In genomic region chr7:26864309-26865093, GRCh38 we compare ENCODE assay signal across 8 cellular contexts. TPM values are rescaled to one million over a fixed set of nuclear protein-coding genes. Genes with fewer than 3 reads are reported as not detected.
DNase-seq lines count a peak whose midpoint lies in the region; ATAC-seq and TF ChIP-seq lines count a peak whose summit lies in the region.

A gene with protein sequence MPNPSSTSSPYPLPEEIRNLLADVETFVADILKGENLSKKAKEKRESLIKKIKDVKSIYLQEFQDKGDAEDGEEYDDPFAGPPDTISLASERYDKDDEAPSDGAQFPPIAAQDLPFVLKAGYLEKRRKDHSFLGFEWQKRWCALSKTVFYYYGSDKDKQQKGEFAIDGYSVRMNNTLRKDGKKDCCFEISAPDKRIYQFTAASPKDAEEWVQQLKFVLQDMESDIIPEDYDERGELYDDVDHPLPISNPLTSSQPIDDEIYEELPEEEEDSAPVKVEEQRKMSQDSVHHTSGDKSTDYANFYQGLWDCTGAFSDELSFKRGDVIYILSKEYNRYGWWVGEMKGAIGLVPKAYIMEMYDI (minus strand): TSS chr7:26864590. CDS start chr7:26864429, 161 bp downstream.

- H3K4me2 ChIP-seq in KMS-11 = peak within 1 kb of the TSS; percentile 90

- H3K27ac ChIP-seq in KMS-11 (peak within 1 kb of the TSS; percentile 79), RWPE2 (ENCODE audit: poor library complexity, severe bottlenecking) (peak within 1 kb of the TSS; percentile 77)

- H3K4me1 ChIP-seq in KMS-11 (ENCODE audit: low read depth, poor library complexity, severe bottlenecking) (peaks cover 24% of the 10 kb centered on the region), RWPE2 (ENCODE audit: insufficient read depth, poor library complexity, severe bottlenecking) (peaks cover 44% of the 10 kb centered on the region)

- H3K27ac Mint-ChIP-seq in natural killer cell = peak within 1 kb of the TSS; percentile 93 to 100

- H3K4me3 ChIP-seq in KMS-11 (IDR thresholded peaks at IDR 0.05; ENCODE audit: insufficient read depth, low read depth, low read length) (peak within 1 kb of the TSS; percentile 38), RWPE2 (ENCODE audit: severe bottlenecking) (peak within 1 kb of the TSS; percentile 48)

- H3K9ac ChIP-seq in KMS-11 = peak within 1 kb of the TSS; percentile 72

- peaks cover 12 to 21% of the 10 kb centered on the region in 2 donors for H3K4me1 Mint-ChIP-seq in natural killer cell

- DNase-seq in DMS79 (lab: John Stamatoyannopoulos, UW) (peak; percentile 86), RWPE2 (ENCODE audit: low spot score) (peak; percentile 97), fibroblast of peridontal ligament (ENCODE audit: extremely low read depth) (peak; percentile 98), natural killer cell (peak; percentile 94)
- peak; percentile 74 for DNase-seq in activated effector memory CD4-positive, alpha-beta T cell treated with Interleukin-2 at 50 U/mL for 16 hours
- DNase-seq in stimulated activated naive CD4-positive, alpha-beta T cell treated with Interleukin-2 at 50 U/mL for 16 hours (lab: John Stamatoyannopoulos, UW) = peak; percentile 83

- peak within 1 kb of the TSS; percentile 96 for H3K4me3 Mint-ChIP-seq in natural killer cell

- no peaks in the 10 kb centered on the region for H3K9me3 ChIP-seq in RWPE2 (ENCODE audit: severe bottlenecking)

- no peaks in the 10 kb centered on the region for H3K27me3 ChIP-seq in KMS-11 (ENCODE audit: insufficient read depth, low read depth)
- no peaks in the 10 kb centered on the region for H3K27me3 ChIP-seq in RWPE2 (ENCODE audit: insufficient read depth, poor library complexity, severe bottlenecking)

- H3K9me3 Mint-ChIP-seq in natural killer cell = no peaks in the 10 kb centered on the region

- H3K36me3 Mint-ChIP-seq in natural killer cell = no peaks in the 10 kb centered on the region

- ATAC-seq in GM21723 (IDR thresholded peaks at IDR 0.05; ENCODE audit: unreplicated experiment) (peak; percentile 95), RWPE2 (ENCODE audit: low read depth) (peak; percentile 86), natural killer cell (peak; percentile 89 to 97 (median 95))

- H2AFZ ChIP-seq in KMS-11 (ENCODE audit: low read depth) = peak within 1 kb of the TSS; percentile 86

- peaks cover 1 to 9% of the 10 kb centered on the region in 2 donors for H3K27me3 Mint-ChIP-seq in natural killer cell (ENCODE audit: low read depth in 2 of 2)

- H3K36me3 ChIP-seq in KMS-11 (ENCODE audit: insufficient read depth) (no peaks in the 10 kb centered on the region), RWPE2 (ENCODE audit: low read depth) (no peaks in the 10 kb centered on the region)

- intact Hi-C loops in natural killer cell (cut with micrococcal nuclease) = loop anchor here (2.0 kb wide), 1 partner anchor 232 kb away; no protein-coding TSS in a partner anchor

- H3K79me2 ChIP-seq in KMS-11 (ENCODE audit: insufficient read depth, low read depth) = peaks cover 9% of the 10 kb centered on the region; the same call in 1 of the 2 replicates

- no peaks in the 10 kb centered on the region for H4K20me1 ChIP-seq in KMS-11 (ENCODE audit: insufficient read depth)

- TF ChIP-seq CTCF in KMS-11 (conservative IDR thresholded peaks at IDR 0.05; ENCODE audit: low read depth, low read length) = no peak
- no peak for TF ChIP-seq CTCF in RWPE2 (IDR thresholded peaks at IDR 0.05; ENCODE audit: poor library complexity, severe bottlenecking)
- no peak for TF ChIP-seq CTCF in natural killer cell (IDR thresholded peaks at IDR 0.05)

RNA-seq across cellular contexts. Expression of the gene that starts here (rescaled TPM):
- 10 to 100 TPM; 26.8 to 42.4 (median 35.1) TPM for total RNA-seq in natural killer cell

Comparison
In these comparisons a context has a peak if more than half of its experiments do, and no peak if none do; other contexts are left out.
1. Peak in every context shown above with its lines: DNase-seq, ATAC-seq, H3K4me3 ChIP-seq and H3K27ac ChIP-seq.